ENCODE assay signal across 14 cellular contexts in genomic region chr7:80088705-80089104, GRCh38. TPM values are rescaled to one million over a fixed set of nuclear protein-coding genes. Genes with fewer than 3 reads are reported as not detected.
A peak's percentile ranks its signal among the peaks of the same experiment; 100 is the strongest.
DNase-seq lines count a peak whose midpoint lies in the region; ATAC-seq, FAIRE-seq and TF ChIP-seq lines count a peak whose summit lies in the region.
"Had no signal": no experiment of that assay in that cellular context is flagged by ENCODE, and none has a peak within 500 bp of the region (broad histone marks: within the 10 kb centered on the region; RNA-seq: fewer than 3 reads in every experiment).

No MANE protein-coding gene starts in this region.

- no peak for TF ChIP-seq EP300 in upper lobe of left lung (IDR thresholded peaks at IDR 0.05)

- H2AFZ ChIP-seq in MM.1S (ENCODE audit: low read length) (no peak overlapping the region), keratinocyte (ENCODE audit: control insufficient read depth, low read length) (no peak overlapping the region)

- FAIRE-seq in keratinocyte (lab: Jason Lieb, UNC): peak; percentile 52
- FAIRE-seq: GM12878 had no signal

- H3K4me2 ChIP-seq in DOHH2 (ENCODE audit: low read length) (0 out of 2 replicates have a peak overlapping the region, but pooled peaks have one; percentile 9), MM.1S (ENCODE audit: low read depth, low read length) (0 out of 2 replicates have a peak overlapping the region, but pooled peaks have one; percentile 6), keratinocyte (ENCODE audit: control insufficient read depth, extremely low read depth, insufficient read depth, low read depth, low read length) (peak overlapping the region; percentile 45)

- DNase-seq in MM.1S: peak; percentile 36
- DNase-seq in adipocyte (ENCODE audit: low read depth): peak; percentile 75
- no peak for DNase-seq in keratinocyte (ENCODE audit: low read depth, low spot score)
- no peak for DNase-seq in upper lobe of left lung
- no peak for DNase-seq in activated CD4-positive, alpha-beta T cell treated with anti-CD3 and anti-CD28 coated beads for 4 hours
- no peak for DNase-seq in body of pancreas
- DNase-seq: activated gamma-delta T cell treated with Interleukin-2 at 50 U/mL for 16 hours, KG1, NCI-H446, posterior cingulate gyrus, T-cell had no signal

- ATAC-seq in HG03159 (IDR thresholded peaks at IDR 0.05; ENCODE audit: unreplicated experiment) (no peak), upper lobe of left lung (ENCODE audit: low FRiP score in 2 of 2) (no peak), body of pancreas (no peak)
- ATAC-seq: GM12878, T-cell had no signal

- 61 to 65% methylated on average over 2 of the region's 2 CpGs for WGBS in upper lobe of left lung, 2 donors
- WGBS in body of pancreas, 2 donors: 28 to 48% methylated on average over 2 of the region's 2 CpGs

- H3K9me2 ChIP-seq in DOHH2 (replicated peaks; ENCODE audit: control insufficient read depth, low read length): no peaks in the 10 kb centered on the region
- H3K9me2 ChIP-seq in MM.1S (replicated peaks; ENCODE audit: insufficient read depth, low read length): no peaks in the 10 kb centered on the region

- TF ChIP-seq CTCF in DOHH2 (IDR thresholded peaks at IDR 0.05; ENCODE audit: low read depth, low read length, poor library complexity, severe bottlenecking) (no peak), MM.1S (IDR thresholded peaks at IDR 0.05; ENCODE audit: low read length) (no peak), keratinocyte (optimal IDR thresholded peaks at IDR 0.05 in 1 of 3, IDR thresholded peaks at IDR 0.05 in 1 of 3, conservative IDR thresholded peaks at IDR 0.05 in 1 of 3; ENCODE audit: extremely low read depth in 1 of 3, insufficient read depth in 2 of 3, low read length in 3 of 3) (no peak), upper lobe of left lung (IDR thresholded peaks at IDR 0.05) (no peak), body of pancreas (IDR thresholded peaks at IDR 0.05) (no peak)

- intact Hi-C loops in body of pancreas (cut with DNase I): no loop called here

- H3K4me1 ChIP-seq in DOHH2 (ENCODE audit: control insufficient read depth, low read length): peaks cover 5% of the 10 kb centered on the region
- H3K4me1 ChIP-seq in MM.1S (ENCODE audit: low read length): no peaks in the 10 kb centered on the region
- peaks cover 41% of the 10 kb centered on the region for H3K4me1 ChIP-seq in adipocyte (ENCODE audit: control insufficient read depth, insufficient read depth, low read length)
- H3K4me1 ChIP-seq in keratinocyte (ENCODE audit: control insufficient read depth, extremely low read depth, insufficient read depth, low read length): peaks cover 19% of the 10 kb centered on the region
- H3K4me1 ChIP-seq in upper lobe of left lung: peaks cover 0 to 9% (median 3%) of the 10 kb centered on the region in 4 donors
- H3K4me1 ChIP-seq in body of pancreas: no peaks in the 10 kb centered on the region

- no peak for TF ChIP-seq POLR2A in upper lobe of left lung (IDR thresholded peaks at IDR 0.05)
- TF ChIP-seq POLR2A in body of pancreas (IDR thresholded peaks at IDR 0.05): no peak

- no peaks in the 10 kb centered on the region for H3K9me1 ChIP-seq in keratinocyte (ENCODE audit: control insufficient read depth, extremely low read depth, insufficient read depth, low read length)

- no peaks in the 10 kb centered on the region for H3K36me3 ChIP-seq in DOHH2 (ENCODE audit: control insufficient read depth, low read length)
- no peaks in the 10 kb centered on the region for H3K36me3 ChIP-seq in MM.1S (replicated peaks; ENCODE audit: insufficient read depth, low read length)
- H3K36me3 ChIP-seq in adipocyte (ENCODE audit: control insufficient read depth, insufficient read depth, low read length, severe bottlenecking): no peaks in the 10 kb centered on the region
- H3K36me3 ChIP-seq in keratinocyte (ENCODE audit: control insufficient read depth in 2 of 2, extremely low read depth in 1 of 2, insufficient read depth in 2 of 2, low read length in 2 of 2): no peaks in the 10 kb centered on the region
- no peaks in the 10 kb centered on the region for H3K36me3 ChIP-seq in upper lobe of left lung
- no peaks in the 10 kb centered on the region for H3K36me3 ChIP-seq in body of pancreas (replicated peaks in 1 of 2; ENCODE audit: insufficient read depth in 1 of 2, low read depth in 2 of 2)

- no peaks in the 10 kb centered on the region for H3K27me3 ChIP-seq in DOHH2 (ENCODE audit: control insufficient read depth, low read length)
- no peaks in the 10 kb centered on the region for H3K27me3 ChIP-seq in MM.1S (replicated peaks; ENCODE audit: insufficient read depth, low read length)
- no peaks in the 10 kb centered on the region for H3K27me3 ChIP-seq in adipocyte (replicated peaks; ENCODE audit: control insufficient read depth, insufficient read depth, low read length)
- no peaks in the 10 kb centered on the region for H3K27me3 ChIP-seq in keratinocyte (ENCODE audit: control insufficient read depth, extremely low read depth, insufficient read depth, low read length)
- no peaks in the 10 kb centered on the region for H3K27me3 ChIP-seq in upper lobe of left lung
- H3K27me3 ChIP-seq in body of pancreas: no peaks in the 10 kb centered on the region

- H3K27ac ChIP-seq in DOHH2 (ENCODE audit: low read depth, low read length): no peak overlapping the region
- H3K27ac ChIP-seq in MM.1S (ENCODE audit: low read length): no peak overlapping the region
- no peak overlapping the region for H3K27ac ChIP-seq in keratinocyte (ENCODE audit: control insufficient read depth, insufficient read depth, low read length)
- no peak overlapping the region for H3K27ac ChIP-seq in upper lobe of left lung
- H3K27ac ChIP-seq in body of pancreas: no peak overlapping the region

- H3F3A ChIP-seq in DOHH2 (ENCODE audit: control insufficient read depth, insufficient read depth) (no peaks in the 10 kb centered on the region), MM.1S (ENCODE audit: insufficient read depth, low read length) (no peaks in the 10 kb centered on the region)

- no peak overlapping the region for H3K4me3 ChIP-seq in DOHH2 (ENCODE audit: low read length)
- no peak overlapping the region for H3K4me3 ChIP-seq in MM.1S (ENCODE audit: low read length)
- peak overlapping the region; percentile 63 for H3K4me3 ChIP-seq in adipocyte (ENCODE audit: low read length)
- H3K4me3 ChIP-seq in keratinocyte (ENCODE audit: control insufficient read depth in 2 of 3, extremely low read depth in 1 of 3, insufficient read depth in 2 of 3, low read depth in 1 of 3, low read length in 3 of 3): no peak overlapping the region
- H3K4me3 ChIP-seq in upper lobe of left lung: no peak overlapping the region
- no peak overlapping the region for H3K4me3 ChIP-seq in body of pancreas
- H3K4me3 ChIP-seq: GM12878 had no signal

- H3K79me2 ChIP-seq in DOHH2 (ENCODE audit: control insufficient read depth, low read length) (no peaks in the 10 kb centered on the region), MM.1S (ENCODE audit: low read length) (no peaks in the 10 kb centered on the region), keratinocyte (ENCODE audit: control insufficient read depth, insufficient read depth, low read length) (no peaks in the 10 kb centered on the region)

- H3K9ac ChIP-seq in MM.1S (ENCODE audit: low read length) (no peak overlapping the region), adipocyte (ENCODE audit: low read length) (peak overlapping the region; percentile 78), keratinocyte (ENCODE audit: control insufficient read depth, extremely low read depth, insufficient read depth, low read length) (no peak overlapping the region)

- H3K9me3 ChIP-seq in DOHH2 (ENCODE audit: control insufficient read depth, insufficient read depth, low read length): no peaks in the 10 kb centered on the region
- no peaks in the 10 kb centered on the region for H3K9me3 ChIP-seq in MM.1S (replicated peaks; ENCODE audit: insufficient read depth, low read length)
- peaks cover 3% of the 10 kb centered on the region for H3K9me3 ChIP-seq in adipocyte (ENCODE audit: control insufficient read depth, low read length)
- H3K9me3 ChIP-seq in keratinocyte (ENCODE audit: control insufficient read depth, low read depth, low read length): no peaks in the 10 kb centered on the region
- no peaks in the 10 kb centered on the region for H3K9me3 ChIP-seq in upper lobe of left lung
- no peaks in the 10 kb centered on the region for H3K9me3 ChIP-seq in body of pancreas

- dilution Hi-C loops in keratinocyte (cut with MboI; ENCODE audit: extremely low pct_ligation_motif_present, low sequenced_read_pairs): no loop called here

- H4K20me1 ChIP-seq in DOHH2 (ENCODE audit: control insufficient read depth, insufficient read depth, low read depth, low read length) (no peaks in the 10 kb centered on the region), MM.1S (ENCODE audit: insufficient read depth, low read length) (no peaks in the 10 kb centered on the region), keratinocyte (ENCODE audit: control insufficient read depth, extremely low read depth, insufficient read depth, low read length) (no peaks in the 10 kb centered on the region)

RNA-seq across cellular contexts. Expression of gene GNAI1, which starts 45.9 kb away (rescaled TPM):
- 41.7 to 84.1 TPM (median 56.9 TPM) in 3 replicates for polyA plus RNA-seq in keratinocyte
- 234 TPM for polyA plus RNA-seq in keratinocyte (2011; ENCODE audit: low read depth)
- polyA plus RNA-seq in keratinocyte (2011; cell fraction: cytosol; rRNA removed): 31.0 and 75.0 TPM in 2 replicates
- 74.0 and 79.8 TPM in 2 replicates for polyA plus RNA-seq in keratinocyte (2011; cell fraction: nucleus; rRNA removed)
- polyA plus RNA-seq in keratinocyte (2012; ENCODE audit: low replicate concordance): 56.1 and 146 TPM in 2 replicates
- 6.2 to 56.0 TPM (median 42.7 TPM) in 3 replicates for polyA minus RNA-seq in keratinocyte
- polyA minus RNA-seq in keratinocyte (2011; cell fraction: cytosol; rRNA and poly(A)+ RNA removed): 33.4 TPM
- 29.4 and 65.7 TPM in 2 replicates for polyA minus RNA-seq in keratinocyte (2011; cell fraction: nucleus; rRNA and poly(A)+ RNA removed)
- total RNA-seq in upper lobe of left lung (10 to 100 TPM; 16.7 to 26.6 (median 21.5) TPM), body of pancreas (10 to 100 TPM in 1 of 2 donors, 1 to 10 TPM in 1; 9.1 to 16.5 TPM)
- total RNA-seq: GM12878 had no signal
- polyA plus RNA-seq: GM12878 had no signal

Comparison
In these comparisons a context has a peak if more than half of its experiments do, and no peak if none do; other contexts are left out.
1. DNase-seq: peak in MM.1S (single experiment) and adipocyte (single experiment); none in keratinocyte (single experiment), upper lobe of left lung (0 of 2), activated CD4-positive, alpha-beta T cell treated with anti-CD3 and anti-CD28 coated beads for 4 hours (0 of 2) and body of pancreas (0 of 4).
2. Peak in every context shown above with its lines, with median percentiles within 50 percentile points of each other: H3K4me2 ChIP-seq.